ENCODE assay signal across 8 cellular contexts in genomic region chr3:12286927-12287726, GRCh38. TPM values are rescaled to one million over a fixed set of nuclear protein-coding genes. Genes with fewer than 3 reads are reported as not detected.
DNase-seq lines count a peak whose midpoint lies in the region; ATAC-seq and TF ChIP-seq lines count a peak whose summit lies in the region.

No MANE protein-coding gene starts in this region.

- no peak overlapping the region for H3K9ac ChIP-seq in trophoblast cell (ENCODE audit: low read length)

- TF ChIP-seq POLR2A in GM18505 (IDR thresholded peaks at IDR 0.05; ENCODE audit: borderline replicate concordance, extremely low read depth, insufficient read depth, insufficient read length) = no peak

- peak; percentile 50 for DNase-seq in GM20000 (ENCODE audit: low spot score)
- DNase-seq in T-cell = no peak
- DNase-seq in foreskin fibroblast = peak in 1 of 2 donors; percentile 67
- peak in 1 of 2 donors; percentile 60 for DNase-seq in trophoblast cell
- no peak for DNase-seq in OCI-M2 (lab: John Stamatoyannopoulos, UW; ENCODE audit: unreplicated experiment)
- no peak for DNase-seq in NCI-H146 treated with DMSO at 0.1 percent for 48 hours (lab: John Stamatoyannopoulos, UW; ENCODE audit: unreplicated experiment)

- peaks cover 0 to 8% (median 0%) of the 10 kb centered on the region in 3 donors for H3K9me3 Mint-ChIP-seq in T-cell

- H3K36me3 ChIP-seq in trophoblast cell (ENCODE audit: control insufficient read depth in 1 of 2, insufficient read depth in 2 of 2, low read length in 2 of 2) = peaks cover 0 to 1% of the 10 kb centered on the region in 2 experiments

- H3K4me1 ChIP-seq in trophoblast cell (ENCODE audit: control insufficient read depth in 1 of 2, insufficient read depth in 2 of 2, low read length in 2 of 2) = peaks cover 4% of the 10 kb centered on the region in 2 experiments

- peaks cover 9 to 20% (median 9%) of the 10 kb centered on the region in 3 donors for H3K4me1 Mint-ChIP-seq in T-cell

- H3K27ac Mint-ChIP-seq in T-cell = no peak overlapping the region

- peak overlapping the region; percentile 34 to 67 (median 39) for H3K4me3 Mint-ChIP-seq in T-cell

- H4K12ac ChIP-seq in trophoblast cell (ENCODE audit: low read depth, low read length) = peak overlapping the region; percentile 96

- peak overlapping the region; percentile 26 for H2AK5ac ChIP-seq in trophoblast cell (ENCODE audit: low read length)

- peak overlapping the region; percentile 95 for H4K91ac ChIP-seq in trophoblast cell (ENCODE audit: low read depth, low read length)

- H3K23ac ChIP-seq in trophoblast cell (ENCODE audit: low read length) = no peak overlapping the region

- peaks cover 12% of the 10 kb centered on the region for H3K79me2 ChIP-seq in trophoblast cell (ENCODE audit: control insufficient read depth, insufficient read depth, low read length, poor library complexity)

- H3K4me2 ChIP-seq in trophoblast cell (ENCODE audit: low read length) = peak overlapping the region; percentile 63

- H4K8ac ChIP-seq in trophoblast cell (ENCODE audit: low read depth, low read length) = peak overlapping the region; percentile 93

- TF ChIP-seq CTCF in GM20000 (IDR thresholded peaks at IDR 0.05; ENCODE audit: extremely low read depth, missing control alignments) (no peak), foreskin fibroblast (IDR thresholded peaks at IDR 0.05; ENCODE audit: low read depth, low read length) (no peak)

- H2AFZ ChIP-seq in trophoblast cell (ENCODE audit: insufficient read depth, low read length, poor library complexity) = peak overlapping the region; percentile 96

- CTCF ChIA-PET in T-cell (lab: Charles Lee) = no interaction called here

- H2BK120ac ChIP-seq in trophoblast cell (ENCODE audit: insufficient read depth, low read length, poor library complexity) = peak overlapping the region; percentile 98

- peak overlapping the region; percentile 91 for H3K18ac ChIP-seq in trophoblast cell (ENCODE audit: low read length)

- peak overlapping the region; percentile 90 for H2BK5ac ChIP-seq in trophoblast cell (ENCODE audit: low read depth, low read length, poor library complexity)

- peaks cover 17% of the 10 kb centered on the region for H3K79me1 ChIP-seq in trophoblast cell (ENCODE audit: low read length)

- H3K27me3 ChIP-seq in trophoblast cell (ENCODE audit: insufficient read depth, low read length) = no peaks in the 10 kb centered on the region

- no peak for ATAC-seq in T-cell (replicated peaks in 1 of 4)
- no peak for ATAC-seq in GM18505 (IDR thresholded peaks at IDR 0.05; ENCODE audit: unreplicated experiment)
- ATAC-seq in GM19023 (IDR thresholded peaks at IDR 0.05; ENCODE audit: unreplicated experiment) = no peak

- H3K36me3 Mint-ChIP-seq in T-cell = no peaks in the 10 kb centered on the region

- H3K4me3 ChIP-seq in foreskin fibroblast (ENCODE audit: low read depth in 1 of 2, low read length in 2 of 2) (peak overlapping the region; percentile 46 to 60), trophoblast cell (ENCODE audit: low read depth, low read length) (peak overlapping the region; percentile 78)

- POLR2A ChIA-PET in T-cell (lab: Charles Lee) = no interaction called here

- peaks cover 47 to 58% of the 10 kb centered on the region in 2 donors for H3K27me3 Mint-ChIP-seq in T-cell

- no CpG with 5 or more reads among the region's 33 CpGs for WGBS in trophoblast cell (ENCODE audit: extremely low coverage, insufficient coverage, insufficient read length)

- peak overlapping the region; percentile 81 for H2BK12ac ChIP-seq in trophoblast cell (ENCODE audit: low read length)

- H3K9me3 ChIP-seq in trophoblast cell (ENCODE audit: insufficient read depth, low read depth, low read length) = no peaks in the 10 kb centered on the region

- H3K4ac ChIP-seq in trophoblast cell (ENCODE audit: low read depth, low read length) = peak overlapping the region; percentile 49

- peak overlapping the region; percentile 95 for H3K14ac ChIP-seq in trophoblast cell (ENCODE audit: low read length)

- peak overlapping the region; percentile 50 for H3K27ac ChIP-seq in trophoblast cell (ENCODE audit: low read depth, low read length)

RNA-seq across cellular contexts. Expression of gene PPARG, which starts 1.7 kb away (rescaled TPM):
- total RNA-seq in T-cell = under 1 TPM in 3 of 5 donors, not detected in 2; 0.35 to 0.69 (median 0.63) TPM
- 57.7 and 61.1 TPM in 2 replicates for polyA plus RNA-seq in trophoblast cell (2013)
